Comparison of ENCODE assay signal across 14 cellular contexts in the genomic region with DNA sequence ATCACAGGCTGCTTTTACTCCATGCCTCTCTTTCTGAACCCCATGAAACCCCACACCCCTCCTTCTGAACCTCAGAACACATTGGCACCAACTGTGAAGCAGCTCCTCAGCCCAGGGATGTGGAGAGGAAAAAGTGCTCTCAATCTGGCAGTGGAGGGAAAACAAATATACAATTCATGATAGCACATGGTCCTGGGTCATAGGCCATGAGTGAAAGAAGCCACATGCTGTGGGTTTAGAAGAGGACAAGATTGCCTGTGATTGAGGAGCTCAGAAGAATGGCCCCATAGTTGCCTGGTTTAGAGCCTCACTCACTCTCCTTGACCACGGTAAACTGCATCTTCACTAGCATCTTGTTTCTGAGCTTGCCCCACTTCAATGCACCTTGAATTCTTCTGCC.
A peak's percentile ranks its signal among the peaks of the same experiment; 100 is the strongest.
DNase-seq lines count a peak whose midpoint lies in the region; ATAC-seq and TF ChIP-seq lines count a peak whose summit lies in the region.
"Had no signal": no experiment of that assay in that cellular context is flagged by ENCODE, and none has a peak within 500 bp of the region (broad histone marks: within the 10 kb centered on the region; RNA-seq: fewer than 3 reads in every experiment).

No MANE protein-coding gene starts in this region.

- CTCF ChIA-PET in SK-N-SH (lab: Yijun Ruan, JAX), result interaction anchor here (0.9 to 8.7 kb wide), 6 partner anchors 12 to 192 kb away, joined by 3 to 52 read pairs (median 4); no protein-coding TSS in a partner anchor

- no peak for ATAC-seq in RWPE2 (ENCODE audit: low read depth)
- no peak for ATAC-seq in foreskin keratinocyte
- ATAC-seq in sciatic nerve, result no peak
- ATAC-seq: activated naive CD4-positive, alpha-beta T cell treated with anti-CD3 and anti-CD28 coated beads, Interleukin-2, amount 50 U/mL, for 72 hours; activated T-cell treated with anti-CD3 and anti-CD28 coated beads, Interleukin-2, amount 50 U/mL, for 72 hours had no signal

- POLR2A ChIA-PET in SK-N-SH (lab: Yijun Ruan, JAX), result no interaction called here

- H3K4me1 ChIP-seq in GM23248 (ENCODE audit: insufficient read depth) (peaks cover 43% of the 10 kb centered on the region), RWPE2 (ENCODE audit: insufficient read depth, poor library complexity, severe bottlenecking) (peaks cover 56% of the 10 kb centered on the region), foreskin keratinocyte (peaks cover 61% of the 10 kb centered on the region), skeletal muscle satellite cell (ENCODE audit: control insufficient read depth, insufficient read depth, low read length) (peaks cover 42% of the 10 kb centered on the region), SK-N-SH (ENCODE audit: control insufficient read depth in 1 of 2, insufficient read depth in 2 of 2, low read depth in 1 of 2, low read length in 1 of 2) (peaks cover 12 to 14% of the 10 kb centered on the region in 2 experiments; a peak in 3 of 4 replicates)

- H3K27me3 ChIP-seq in GM23248 (replicated peaks; ENCODE audit: insufficient read depth) (no peaks in the 10 kb centered on the region), RWPE2 (ENCODE audit: insufficient read depth, poor library complexity, severe bottlenecking) (no peaks in the 10 kb centered on the region), foreskin keratinocyte (no peaks in the 10 kb centered on the region), skeletal muscle satellite cell (ENCODE audit: control insufficient read depth, insufficient read depth, low read length) (no peaks in the 10 kb centered on the region), SK-N-SH (ENCODE audit: insufficient read depth) (no peaks in the 10 kb centered on the region)

- no peaks in the 10 kb centered on the region for H3K9me2 ChIP-seq in GM23248 (ENCODE audit: insufficient read depth)
- H3K9me2 ChIP-seq in SK-N-SH, result no peaks in the 10 kb centered on the region

- H3K27ac ChIP-seq in GM23248 (peak overlapping the region; percentile 32), RWPE2 (ENCODE audit: poor library complexity, severe bottlenecking) (peak overlapping the region; percentile 99), foreskin keratinocyte (peak overlapping the region; percentile 95), SK-N-SH (ENCODE audit: low read depth in 2 of 2, low read length in 1 of 2) (no peak overlapping the region)

- in situ Hi-C loops in GM23248 (cut with MboI), result no loop called here

- DNase-seq in GM23248 (no peak), RWPE2 (ENCODE audit: low spot score) (no peak), foreskin keratinocyte (no peak), activated gamma-delta T cell (lab: John Stamatoyannopoulos, UW) (no peak), sciatic nerve (ENCODE audit: low spot score) (no peak), SK-N-SH (no peak)
- DNase-seq: activated CD8-positive, alpha-beta memory T cell treated with anti-CD3 and anti-CD28 coated beads for 24 hours; activated T-cell treated with anti-CD3 and anti-CD28 coated beads, Interleukin-2, amount 50 U/mL, for 72 hours; glutamatergic neuron; MM.1S; NCI-H187; occipital lobe had no signal

- H3F3A ChIP-seq in GM23248 (ENCODE audit: insufficient read depth) (peaks cover 26% of the 10 kb centered on the region), SK-N-SH (replicated peaks; ENCODE audit: insufficient read depth) (peaks cover 13% of the 10 kb centered on the region)

- 100% methylated on average over 1 of the region's 1 CpG for WGBS in GM23248 (ENCODE audit: low coverage in 1 of 2, low lambda C conversion rate in 2 of 2, missing lambda C conversion rate in 2 of 2), 2 experiments
- WGBS in SK-N-SH (ENCODE audit: low lambda C conversion rate), result 100% methylated on average over 1 of the region's 1 CpG

- H3K4me3 ChIP-seq in GM23248 (no peak overlapping the region), RWPE2 (ENCODE audit: severe bottlenecking) (no peak overlapping the region), skeletal muscle satellite cell (ENCODE audit: low read length) (no peak overlapping the region), SK-N-SH (ENCODE audit: low read depth in 2 of 2, low read length in 1 of 2) (no peak overlapping the region)

- TF ChIP-seq EP300 in SK-N-SH (IDR thresholded peaks at IDR 0.05; ENCODE audit: borderline replicate concordance in 1 of 2, low read depth in 1 of 2, low read length in 1 of 2), result no peak

- no peak for TF ChIP-seq RAD21 in SK-N-SH (IDR thresholded peaks at IDR 0.05; ENCODE audit: low read length)

- H3K36me3 ChIP-seq in GM23248 (ENCODE audit: low read depth) (no peaks in the 10 kb centered on the region), RWPE2 (ENCODE audit: low read depth) (no peaks in the 10 kb centered on the region), skeletal muscle satellite cell (ENCODE audit: insufficient read depth, low read length) (no peaks in the 10 kb centered on the region), SK-N-SH (replicated peaks in 1 of 2; ENCODE audit: control insufficient read depth in 1 of 2, insufficient read depth in 2 of 2, low read length in 1 of 2) (no peaks in the 10 kb centered on the region)

- TF ChIP-seq CTCF in RWPE2 (IDR thresholded peaks at IDR 0.05; ENCODE audit: poor library complexity, severe bottlenecking) (no peak), foreskin keratinocyte (conservative IDR thresholded peaks at IDR 0.05) (no peak), SK-N-SH (IDR thresholded peaks at IDR 0.05) (no peak)

- H3K9me3 ChIP-seq in GM23248 (ENCODE audit: low read depth), result no peaks in the 10 kb centered on the region
- H3K9me3 ChIP-seq in RWPE2 (ENCODE audit: severe bottlenecking), result no peaks in the 10 kb centered on the region
- H3K9me3 ChIP-seq in skeletal muscle satellite cell (replicated peaks; ENCODE audit: low read length), result no peaks in the 10 kb centered on the region
- H3K9me3 ChIP-seq in SK-N-SH, result no peaks in the 10 kb centered on the region

- H2AFZ ChIP-seq in GM23248 (no peak overlapping the region), SK-N-SH (ENCODE audit: low read depth) (no peak overlapping the region)

- H3K9ac ChIP-seq in GM23248 (no peak overlapping the region), skeletal muscle satellite cell (ENCODE audit: low read depth, low read length) (peak overlapping the region; percentile 12), SK-N-SH (no peak overlapping the region)

- H4K20me1 ChIP-seq in GM23248 (ENCODE audit: insufficient read depth) (no peaks in the 10 kb centered on the region), SK-N-SH (ENCODE audit: insufficient read depth) (no peaks in the 10 kb centered on the region)

- H3K4me2 ChIP-seq in GM23248 (ENCODE audit: unreplicated experiment) (no peak overlapping the region), skeletal muscle satellite cell (ENCODE audit: low read length) (no peak overlapping the region), SK-N-SH (no peak overlapping the region)

- intact Hi-C loops in sciatic nerve (cut with DNase I), result no loop called here

- H3K79me2 ChIP-seq in GM23248 (ENCODE audit: insufficient read depth), result no peaks in the 10 kb centered on the region
- no peaks in the 10 kb centered on the region for H3K79me2 ChIP-seq in SK-N-SH (ENCODE audit: insufficient read depth)

TF ChIP-seq in SK-N-SH, 30 proteins besides CTCF, POLR2A, EP300 and RAD21:
- TF ChIP-seq TAF1 (IDR thresholded peaks at IDR 0.05; ENCODE audit: borderline replicate concordance, low read depth, low read length), result no peak

Comparison
In these comparisons a context has a peak if more than half of its experiments do, and no peak if none do; other contexts are left out.
1. H3K27ac ChIP-seq: peak in GM23248 (single experiment), RWPE2 (single experiment) and foreskin keratinocyte (single experiment); none in SK-N-SH (0 of 2).